8 cellular contexts compared by ENCODE assay signal in genomic region chr12:12999276-12999958, GRCh38. TPM values are rescaled to one million over a fixed set of nuclear protein-coding genes. Genes with fewer than 3 reads are reported as not detected.
A peak's percentile ranks its signal among the peaks of the same experiment; 100 is the strongest.
DNase-seq lines count a peak whose midpoint lies in the region; ATAC-seq and TF ChIP-seq lines count a peak whose summit lies in the region.

No MANE protein-coding gene starts in this region.

- no TSS peak for BruUV-seq in IMR-90 (replicated peaks; lab: Mats Ljungman, UMichigan)

- H3K9me3 ChIP-seq in IMR-90 (ENCODE audit: control insufficient read depth, insufficient read depth, low read length) (no peaks in the 10 kb centered on the region), suprapubic skin (no peaks in the 10 kb centered on the region)

- CTCF ChIA-PET in IMR-90 (lab: Yijun Ruan, JAX), result no interaction called here

- no peak overlapping the region for H2BK20ac ChIP-seq in IMR-90 (ENCODE audit: low read depth, low read length)

- peak overlapping the region; percentile 84; the same call in 2 of the 3 replicates for H2BK15ac ChIP-seq in IMR-90 (ENCODE audit: low read depth, low read length)

- peak overlapping the region; percentile 96 for H4K91ac ChIP-seq in IMR-90 (ENCODE audit: insufficient read depth, low read depth, low read length)

- H3K23ac ChIP-seq in IMR-90 (ENCODE audit: low read depth, low read length), result peak overlapping the region; percentile 93

- H3K27me3 ChIP-seq in IMR-90 (ENCODE audit: control insufficient read depth, insufficient read depth, low read length), result no peaks in the 10 kb centered on the region
- H3K27me3 ChIP-seq in brain microvascular endothelial cell (replicated peaks), result no peaks in the 10 kb centered on the region
- no peaks in the 10 kb centered on the region for H3K27me3 ChIP-seq in suprapubic skin

- H2AFZ ChIP-seq in IMR-90 (replicated peaks; ENCODE audit: low read length, poor library complexity), result peak overlapping the region; percentile 96

- peak overlapping the region; percentile 100 for H3K4me3 ChIP-seq in AG10803 (ENCODE audit: low read length)
- H3K4me3 ChIP-seq in IMR-90 (ENCODE audit: insufficient read depth, low read depth, low read length), result peak overlapping the region; percentile 97
- peak overlapping the region; percentile 88 for H3K4me3 ChIP-seq in brain microvascular endothelial cell (ENCODE audit: low read depth, low read length)
- H3K4me3 ChIP-seq in suprapubic skin, result peak overlapping the region; percentile 71

- in situ Hi-C loops in IMR-90 (cut with MboI; ENCODE audit: low sequenced_read_pairs) (no loop called here), brain microvascular endothelial cell (cut with HindIII; ENCODE audit: low pct_ligation_motif_present, low sequenced_read_pairs) (loop anchor here (25.0 kb wide), 1 partner anchor 213 kb away; no protein-coding TSS in a partner anchor)

- ATAC-seq in IMR-90 (ENCODE audit: low read depth) (peak; percentile 12), left colon (peak; percentile 39), GM19324 (IDR thresholded peaks at IDR 0.05; ENCODE audit: low FRiP score, unreplicated experiment) (no peak)

- POLR2A ChIA-PET in IMR-90 (lab: Charles Lee; ENCODE audit: unreplicated experiment), result interaction anchor here (0.6 kb wide), 1 partner anchor 23 kb away, joined by 5 read pairs; no protein-coding TSS in a partner anchor

- peak overlapping the region; percentile 87 for H2BK120ac ChIP-seq in IMR-90 (ENCODE audit: low read depth, low read length)

- H3K18ac ChIP-seq in IMR-90 (ENCODE audit: low read depth, low read length), result peak overlapping the region; percentile 74

- TF ChIP-seq RAD21 in IMR-90 (IDR thresholded peaks at IDR 0.05; ENCODE audit: low read length), result no peak

- H3K79me1 ChIP-seq in IMR-90 (ENCODE audit: low read depth in 1 of 2, low read length in 2 of 2), result peaks cover 43 to 75% of the 10 kb centered on the region in 2 experiments

- H3K9me1 ChIP-seq in IMR-90 (ENCODE audit: insufficient read depth, low read length), result peaks cover 19% of the 10 kb centered on the region

- TF ChIP-seq POLR2A in IMR-90 (IDR thresholded peaks at IDR 0.05; ENCODE audit: low read depth, low read length) (no peak), suprapubic skin (IDR thresholded peaks at IDR 0.05) (no peak)

- TF ChIP-seq EP300 in suprapubic skin (IDR thresholded peaks at IDR 0.05), result no peak

- H3K4ac ChIP-seq in IMR-90 (ENCODE audit: low read depth, low read length), result peak overlapping the region; percentile 98

- H4K20me1 ChIP-seq in IMR-90 (ENCODE audit: insufficient read depth, low read length), result peaks cover 16% of the 10 kb centered on the region

- dilution Hi-C loops in IMR-90 (cut with HindIII; ENCODE audit: low sequenced_read_pairs, unreplicated experiment), result no loop called here

- WGBS in IMR-90 (ENCODE audit: extremely low coverage in 2 of 2, insufficient read length in 1 of 2), 2 experiments, result no CpG with 5 or more reads among the region's 22 CpGs
- 14% methylated on average over 22 of the region's 22 CpGs for WGBS in suprapubic skin

- 0 out of 2 replicates have a peak, but pooled peaks cover 2% of the 10 kb centered on the region for H3K36me3 ChIP-seq in IMR-90 (ENCODE audit: control insufficient read depth, insufficient read depth, low read length)
- H3K36me3 ChIP-seq in brain microvascular endothelial cell (replicated peaks), result no peaks in the 10 kb centered on the region
- no peaks in the 10 kb centered on the region for H3K36me3 ChIP-seq in suprapubic skin

- peak overlapping the region; percentile 89 for H3K56ac ChIP-seq in IMR-90 (ENCODE audit: extremely low read depth, insufficient read depth, low read length)

- H3K27ac ChIP-seq in IMR-90 (ENCODE audit: insufficient read depth, low read length), result peak overlapping the region; percentile 87
- peak overlapping the region; percentile 34 for H3K27ac ChIP-seq in brain microvascular endothelial cell
- peak overlapping the region; percentile 95 for H3K27ac ChIP-seq in suprapubic skin

- H4K5ac ChIP-seq in IMR-90 (ENCODE audit: low read depth, low read length), result peak overlapping the region; percentile 43

- H3K14ac ChIP-seq in IMR-90 (replicated peaks; ENCODE audit: low read depth, low read length), result peak overlapping the region; percentile 98

- intact Hi-C loops in IMR-90 (cut with micrococcal nuclease), result loop anchor here (10.0 kb wide), 1 partner anchor 1165 kb away; no protein-coding TSS in a partner anchor
- intact Hi-C loops in left colon (cut with DNase I, micrococcal nuclease), result no loop called here

- H3K9ac ChIP-seq in IMR-90 (ENCODE audit: low read depth, low read length), result peak overlapping the region; percentile 92

- no peak for TF ChIP-seq CTCF in AG10803 (conservative IDR thresholded peaks at IDR 0.05; ENCODE audit: low read length)
- TF ChIP-seq CTCF in IMR-90 (conservative IDR thresholded peaks at IDR 0.05; ENCODE audit: low read depth, low read length), result no peak
- TF ChIP-seq CTCF in brain microvascular endothelial cell (IDR thresholded peaks at IDR 0.05; ENCODE audit: low read depth, low read length, missing control alignments), result no peak
- TF ChIP-seq CTCF in suprapubic skin (IDR thresholded peaks at IDR 0.05), result no peak

- peak overlapping the region; percentile 94 for H3K4me2 ChIP-seq in IMR-90 (ENCODE audit: low read depth, low read length)

- peak overlapping the region; percentile 70 to 89; a peak in 3 of 4 replicates for H4K8ac ChIP-seq in IMR-90 (ENCODE audit: low read depth in 2 of 2, low read length in 2 of 2)

- DNase-seq in AG10803 (ENCODE audit: low read depth) (peak; percentile 40), IMR-90 (no peak), brain microvascular endothelial cell (no peak), left colon (peak in 1 of 2 donors; percentile 64), suprapubic skin (ENCODE audit: low spot score in 2 of 2) (no peak), NCI-H1436 treated with DMSO at 0.1 percent for 48 hours (lab: John Stamatoyannopoulos, UW) (no peak), occipital lobe (lab: John Stamatoyannopoulos, UW) (no peak)

- H2AK9ac ChIP-seq in IMR-90 (replicated peaks; ENCODE audit: low read depth, low read length, poor library complexity), result peak overlapping the region; percentile 95

- peak overlapping the region; percentile 99 for H2AK5ac ChIP-seq in IMR-90 (ENCODE audit: low read depth, low read length)

- peak overlapping the region; percentile 86 for H2BK5ac ChIP-seq in IMR-90 (ENCODE audit: low read depth, low read length, poor library complexity, severe bottlenecking)

- H3K4me1 ChIP-seq in IMR-90 (ENCODE audit: control insufficient read depth, insufficient read depth, low read length) (peaks cover 22% of the 10 kb centered on the region), suprapubic skin (peaks cover 50% of the 10 kb centered on the region)

TF ChIP-seq in IMR-90, 13 proteins besides CTCF, POLR2A, EP300 and RAD21:
- no peak for TF ChIP-seq RFX5 (IDR thresholded peaks at IDR 0.05; ENCODE audit: low read depth, low read length)
- TF ChIP-seq BHLHE40 (IDR thresholded peaks at IDR 0.05; ENCODE audit: low read depth, low read length), result no peak
- no peak for TF ChIP-seq NFE2L2 (IDR thresholded peaks at IDR 0.05; ENCODE audit: low read depth, low read length)
- TF ChIP-seq ELK1 (IDR thresholded peaks at IDR 0.05; ENCODE audit: borderline replicate concordance, low read depth, low read length), result no peak
- TF ChIP-seq RCOR1 (IDR thresholded peaks at IDR 0.05; ENCODE audit: insufficient replicate concordance, low read length), result no peak
- TF ChIP-seq CHD1 (IDR thresholded peaks at IDR 0.05; ENCODE audit: low read depth, low read length), result no peak
- TF ChIP-seq CEBPB (IDR thresholded peaks at IDR 0.05; ENCODE audit: low read depth, low read length), result peak; percentile 51; the same call in 1 of the 2 replicates
TF ChIP-seq in IMR-90: peak in this region for 1.

RNA-seq across cellular contexts. Expression of gene HEBP1, which starts 0.6 kb away (rescaled TPM):
- total RNA-seq in IMR-90 (2012; rRNA removed) (14.7 and 18.8 TPM in 2 replicates), left colon (10 to 100 TPM; 26.0 to 62.9 TPM), suprapubic skin (10 to 100 TPM; 34.2 to 38.7 (median 36.2) TPM), occipital lobe (2.2 TPM)
- 44.2 and 49.2 TPM in 2 replicates for polyA plus RNA-seq in IMR-90 (2012; rRNA removed)
- 51.3 and 60.0 TPM in 2 replicates for polyA plus RNA-seq in IMR-90 (2012; cell fraction: cytosol; rRNA removed)
- polyA plus RNA-seq in IMR-90 (2012; cell fraction: nucleus; rRNA removed; ENCODE audit: low replicate concordance), result 16.0 and 25.4 TPM in 2 replicates

RNA-seq across cellular contexts. Expression of gene FAM234B, which starts 44.8 kb away (rescaled TPM):
- total RNA-seq in IMR-90 (2012; rRNA removed) (6.7 and 8.6 TPM in 2 replicates), left colon (1 to 10 TPM; 1.3 to 1.7 TPM), suprapubic skin (10 to 100 TPM; 24.0 to 32.3 (median 27.8) TPM), occipital lobe (52.7 TPM)
- polyA plus RNA-seq in IMR-90 (2012; rRNA removed), result 3.6 and 3.7 TPM in 2 replicates
- polyA plus RNA-seq in IMR-90 (2012; cell fraction: cytosol; rRNA removed), result 2.2 and 2.5 TPM in 2 replicates
- 1.7 and 3.8 TPM in 2 replicates for polyA plus RNA-seq in IMR-90 (2012; cell fraction: nucleus; rRNA removed; ENCODE audit: low replicate concordance)

RNA-seq across cellular contexts. Expression of gene GPRC5D, which starts 47.4 kb away (rescaled TPM):
- total RNA-seq in IMR-90 (2012; rRNA removed), result not detected in 2 replicates
- polyA plus RNA-seq in IMR-90 (2012; rRNA removed), result not detected in 2 replicates
- polyA plus RNA-seq in IMR-90 (2012; cell fraction: cytosol; rRNA removed), result not detected in 2 replicates
- polyA plus RNA-seq in IMR-90 (2012; cell fraction: nucleus; rRNA removed; ENCODE audit: low replicate concordance), result not detected in 2 replicates
- total RNA-seq in left colon, result under 1 TPM in 1 of 2 donors, not detected in 1; 0.28 TPM
- 10 to 100 TPM in 2 of 4 donors, 1 to 10 TPM in 1, not detected in 1; 2.2 to 97.6 (median 13.4) TPM for total RNA-seq in suprapubic skin
- not detected for total RNA-seq in occipital lobe

Comparison
In these comparisons a context has a peak if more than half of its experiments do, and no peak if none do; other contexts are left out.
1. H3K27ac ChIP-seq: peak in every context shown above with its lines; median percentile 95 in suprapubic skin; 87 in IMR-90; 34 in brain microvascular endothelial cell.